ENCODE assay signal across 1 cellular context in the genomic region with DNA sequence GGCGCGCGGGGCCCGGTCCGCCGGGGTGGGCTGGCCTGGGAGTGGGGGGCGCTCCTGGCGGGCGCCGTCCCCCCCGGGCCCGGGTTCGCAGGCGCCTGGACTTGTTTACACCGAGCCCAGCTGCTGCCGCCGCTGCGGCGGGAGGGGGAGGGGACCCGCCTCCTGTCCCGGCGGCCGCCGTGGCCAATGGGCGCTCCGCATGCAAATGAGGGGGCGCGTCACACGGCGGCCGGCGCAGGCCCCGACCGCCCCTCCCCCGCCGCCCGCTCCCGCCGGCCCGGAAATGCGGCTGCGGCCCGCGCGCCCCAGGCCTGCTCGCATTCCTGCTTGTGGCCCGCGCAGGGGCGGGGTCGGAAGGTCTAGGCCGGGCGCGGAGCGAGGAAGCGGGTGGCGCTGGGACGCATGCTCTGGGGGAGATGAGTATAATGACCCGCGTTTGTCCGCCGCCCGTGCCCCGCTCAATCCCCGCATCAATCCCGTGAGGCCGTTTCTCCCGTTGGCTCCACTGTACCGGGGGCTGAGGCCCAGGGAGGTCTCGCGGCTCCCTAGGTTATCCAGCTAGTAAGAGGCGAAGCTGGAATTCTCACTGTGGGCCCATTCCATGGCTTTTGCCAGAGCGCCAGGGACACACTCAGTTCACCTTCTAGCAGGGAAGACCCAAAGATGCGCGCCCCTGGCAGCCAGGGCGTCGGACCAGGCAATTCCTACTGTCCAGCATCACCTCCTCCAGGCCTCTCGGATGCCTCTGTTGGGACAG.
A peak's percentile ranks its signal among the peaks of the same experiment; 100 is the strongest.
TF ChIP-seq lines count a peak whose summit lies in the region.

A gene with protein sequence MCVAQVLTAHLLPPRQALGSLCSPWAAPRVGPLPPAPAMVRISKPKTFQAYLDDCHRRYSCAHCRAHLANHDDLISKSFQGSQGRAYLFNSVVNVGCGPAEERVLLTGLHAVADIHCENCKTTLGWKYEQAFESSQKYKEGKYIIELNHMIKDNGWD (minus strand): TSS at position 109 of the 757 bp plus-strand sequence. CDS start 731 bp downstream, outside the sequence.

TF ChIP-seq in HepG2, 621 proteins besides CTCF, POLR2A, EP300 and RAD21 (continued from another document and continues in another):
- TF ChIP-seq, protein P1, sequence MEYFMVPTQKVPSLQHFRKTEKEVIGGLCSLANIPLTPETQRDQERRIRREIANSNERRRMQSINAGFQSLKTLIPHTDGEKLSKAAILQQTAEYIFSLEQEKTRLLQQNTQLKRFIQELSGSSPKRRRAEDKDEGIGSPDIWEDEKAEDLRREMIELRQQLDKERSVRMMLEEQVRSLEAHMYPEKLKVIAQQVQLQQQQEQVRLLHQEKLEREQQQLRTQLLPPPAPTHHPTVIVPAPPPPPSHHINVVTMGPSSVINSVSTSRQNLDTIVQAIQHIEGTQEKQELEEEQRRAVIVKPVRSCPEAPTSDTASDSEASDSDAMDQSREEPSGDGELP (IDR thresholded peaks at IDR 0.05; ENCODE audit: borderline replicate concordance, low read depth): peak; percentile 96
- TF ChIP-seq, protein P2, sequence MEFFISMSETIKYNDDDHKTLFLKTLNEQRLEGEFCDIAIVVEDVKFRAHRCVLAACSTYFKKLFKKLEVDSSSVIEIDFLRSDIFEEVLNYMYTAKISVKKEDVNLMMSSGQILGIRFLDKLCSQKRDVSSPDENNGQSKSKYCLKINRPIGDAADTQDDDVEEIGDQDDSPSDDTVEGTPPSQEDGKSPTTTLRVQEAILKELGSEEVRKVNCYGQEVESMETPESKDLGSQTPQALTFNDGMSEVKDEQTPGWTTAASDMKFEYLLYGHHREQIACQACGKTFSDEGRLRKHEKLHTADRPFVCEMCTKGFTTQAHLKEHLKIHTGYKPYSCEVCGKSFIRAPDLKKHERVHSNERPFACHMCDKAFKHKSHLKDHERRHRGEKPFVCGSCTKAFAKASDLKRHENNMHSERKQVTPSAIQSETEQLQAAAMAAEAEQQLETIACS (CRISPR knock-in tag; IDR thresholded peaks at IDR 0.05): peak; percentile 83
- TF ChIP-seq TARDBP (CRISPR knock-in tag; IDR thresholded peaks at IDR 0.05): peak; percentile 81
- TF ChIP-seq, protein P3, sequence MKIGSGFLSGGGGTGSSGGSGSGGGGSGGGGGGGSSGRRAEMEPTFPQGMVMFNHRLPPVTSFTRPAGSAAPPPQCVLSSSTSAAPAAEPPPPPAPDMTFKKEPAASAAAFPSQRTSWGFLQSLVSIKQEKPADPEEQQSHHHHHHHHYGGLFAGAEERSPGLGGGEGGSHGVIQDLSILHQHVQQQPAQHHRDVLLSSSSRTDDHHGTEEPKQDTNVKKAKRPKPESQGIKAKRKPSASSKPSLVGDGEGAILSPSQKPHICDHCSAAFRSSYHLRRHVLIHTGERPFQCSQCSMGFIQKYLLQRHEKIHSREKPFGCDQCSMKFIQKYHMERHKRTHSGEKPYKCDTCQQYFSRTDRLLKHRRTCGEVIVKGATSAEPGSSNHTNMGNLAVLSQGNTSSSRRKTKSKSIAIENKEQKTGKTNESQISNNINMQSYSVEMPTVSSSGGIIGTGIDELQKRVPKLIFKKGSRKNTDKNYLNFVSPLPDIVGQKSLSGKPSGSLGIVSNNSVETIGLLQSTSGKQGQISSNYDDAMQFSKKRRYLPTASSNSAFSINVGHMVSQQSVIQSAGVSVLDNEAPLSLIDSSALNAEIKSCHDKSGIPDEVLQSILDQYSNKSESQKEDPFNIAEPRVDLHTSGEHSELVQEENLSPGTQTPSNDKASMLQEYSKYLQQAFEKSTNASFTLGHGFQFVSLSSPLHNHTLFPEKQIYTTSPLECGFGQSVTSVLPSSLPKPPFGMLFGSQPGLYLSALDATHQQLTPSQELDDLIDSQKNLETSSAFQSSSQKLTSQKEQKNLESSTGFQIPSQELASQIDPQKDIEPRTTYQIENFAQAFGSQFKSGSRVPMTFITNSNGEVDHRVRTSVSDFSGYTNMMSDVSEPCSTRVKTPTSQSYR (CRISPR knock-in tag; IDR thresholded peaks at IDR 0.05; ENCODE audit: borderline replicate concordance): peak; percentile 94
- TF ChIP-seq ZNF891 (CRISPR knock-in tag; IDR thresholded peaks at IDR 0.05): peak; percentile 92
- TF ChIP-seq ZNF720 (CRISPR knock-in tag; IDR thresholded peaks at IDR 0.05): no peak
- no peak for TF ChIP-seq SRSF9 (IDR thresholded peaks at IDR 0.05; ENCODE audit: borderline replicate concordance, insufficient read depth, low read depth, low read length, poor library complexity, severe bottlenecking)
- TF ChIP-seq ZNF550 (CRISPR knock-in tag; IDR thresholded peaks at IDR 0.05; ENCODE audit: borderline replicate concordance): peak; percentile 59; the same call in 1 of the 2 replicates
- TF ChIP-seq HNF4G (IDR thresholded peaks at IDR 0.05; ENCODE audit: borderline replicate concordance, low read depth, low read length): peak; percentile 40; the same call in 1 of the 2 replicates
- TF ChIP-seq HNF4G (CRISPR knock-in tag; IDR thresholded peaks at IDR 0.05; ENCODE audit: borderline replicate concordance, low read depth): no peak
- peak; percentile 20; the same call in 1 of the 2 replicates for TF ChIP-seq RXRB (CRISPR knock-in tag; IDR thresholded peaks at IDR 0.05; ENCODE audit: borderline replicate concordance)
- peak; percentile 85 for TF ChIP-seq SP4 (CRISPR knock-in tag; IDR thresholded peaks at IDR 0.05)
- TF ChIP-seq ZNF441 (CRISPR knock-in tag; IDR thresholded peaks at IDR 0.05; ENCODE audit: borderline replicate concordance): peak; percentile 21; the same call in 1 of the 2 replicates
- peak; percentile 89 for TF ChIP-seq KDM2A (CRISPR knock-in tag; IDR thresholded peaks at IDR 0.05; ENCODE audit: borderline replicate concordance, low read depth)
- peak; percentile 79; the same call in 1 of the 2 replicates for TF ChIP-seq ZNF484 (CRISPR knock-in tag; IDR thresholded peaks at IDR 0.05; ENCODE audit: borderline replicate concordance, low read depth)
- TF ChIP-seq, protein P4, sequence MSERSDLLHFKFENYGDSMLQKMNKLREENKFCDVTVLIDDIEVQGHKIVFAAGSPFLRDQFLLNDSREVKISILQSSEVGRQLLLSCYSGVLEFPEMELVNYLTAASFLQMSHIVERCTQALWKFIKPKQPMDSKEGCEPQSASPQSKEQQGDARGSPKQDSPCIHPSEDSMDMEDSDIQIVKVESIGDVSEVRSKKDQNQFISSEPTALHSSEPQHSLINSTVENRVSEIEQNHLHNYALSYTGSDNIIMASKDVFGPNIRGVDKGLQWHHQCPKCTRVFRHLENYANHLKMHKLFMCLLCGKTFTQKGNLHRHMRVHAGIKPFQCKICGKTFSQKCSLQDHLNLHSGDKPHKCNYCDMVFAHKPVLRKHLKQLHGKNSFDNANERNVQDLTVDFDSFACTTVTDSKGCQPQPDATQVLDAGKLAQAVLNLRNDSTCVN (CRISPR knock-in tag; IDR thresholded peaks at IDR 0.05; ENCODE audit: borderline replicate concordance): 0 out of 2 replicates have a peak, but pooled peaks have one; percentile 36
- no peak for TF ChIP-seq ZNF841 (CRISPR knock-in tag; IDR thresholded peaks at IDR 0.05; ENCODE audit: borderline replicate concordance)
- TF ChIP-seq, protein P5, sequence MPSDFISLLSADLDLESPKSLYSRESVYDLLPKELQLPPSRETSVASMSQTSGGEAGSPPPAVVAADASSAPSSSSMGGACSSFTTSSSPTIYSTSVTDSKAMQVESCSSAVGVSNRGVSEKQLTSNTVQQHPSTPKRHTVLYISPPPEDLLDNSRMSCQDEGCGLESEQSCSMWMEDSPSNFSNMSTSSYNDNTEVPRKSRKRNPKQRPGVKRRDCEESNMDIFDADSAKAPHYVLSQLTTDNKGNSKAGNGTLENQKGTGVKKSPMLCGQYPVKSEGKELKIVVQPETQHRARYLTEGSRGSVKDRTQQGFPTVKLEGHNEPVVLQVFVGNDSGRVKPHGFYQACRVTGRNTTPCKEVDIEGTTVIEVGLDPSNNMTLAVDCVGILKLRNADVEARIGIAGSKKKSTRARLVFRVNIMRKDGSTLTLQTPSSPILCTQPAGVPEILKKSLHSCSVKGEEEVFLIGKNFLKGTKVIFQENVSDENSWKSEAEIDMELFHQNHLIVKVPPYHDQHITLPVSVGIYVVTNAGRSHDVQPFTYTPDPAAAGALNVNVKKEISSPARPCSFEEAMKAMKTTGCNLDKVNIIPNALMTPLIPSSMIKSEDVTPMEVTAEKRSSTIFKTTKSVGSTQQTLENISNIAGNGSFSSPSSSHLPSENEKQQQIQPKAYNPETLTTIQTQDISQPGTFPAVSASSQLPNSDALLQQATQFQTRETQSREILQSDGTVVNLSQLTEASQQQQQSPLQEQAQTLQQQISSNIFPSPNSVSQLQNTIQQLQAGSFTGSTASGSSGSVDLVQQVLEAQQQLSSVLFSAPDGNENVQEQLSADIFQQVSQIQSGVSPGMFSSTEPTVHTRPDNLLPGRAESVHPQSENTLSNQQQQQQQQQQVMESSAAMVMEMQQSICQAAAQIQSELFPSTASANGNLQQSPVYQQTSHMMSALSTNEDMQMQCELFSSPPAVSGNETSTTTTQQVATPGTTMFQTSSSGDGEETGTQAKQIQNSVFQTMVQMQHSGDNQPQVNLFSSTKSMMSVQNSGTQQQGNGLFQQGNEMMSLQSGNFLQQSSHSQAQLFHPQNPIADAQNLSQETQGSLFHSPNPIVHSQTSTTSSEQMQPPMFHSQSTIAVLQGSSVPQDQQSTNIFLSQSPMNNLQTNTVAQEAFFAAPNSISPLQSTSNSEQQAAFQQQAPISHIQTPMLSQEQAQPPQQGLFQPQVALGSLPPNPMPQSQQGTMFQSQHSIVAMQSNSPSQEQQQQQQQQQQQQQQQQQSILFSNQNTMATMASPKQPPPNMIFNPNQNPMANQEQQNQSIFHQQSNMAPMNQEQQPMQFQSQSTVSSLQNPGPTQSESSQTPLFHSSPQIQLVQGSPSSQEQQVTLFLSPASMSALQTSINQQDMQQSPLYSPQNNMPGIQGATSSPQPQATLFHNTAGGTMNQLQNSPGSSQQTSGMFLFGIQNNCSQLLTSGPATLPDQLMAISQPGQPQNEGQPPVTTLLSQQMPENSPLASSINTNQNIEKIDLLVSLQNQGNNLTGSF (CRISPR knock-in tag; IDR thresholded peaks at IDR 0.05): 0 out of 2 replicates have a peak, but pooled peaks have one; percentile 38
- TF ChIP-seq, protein P6, sequence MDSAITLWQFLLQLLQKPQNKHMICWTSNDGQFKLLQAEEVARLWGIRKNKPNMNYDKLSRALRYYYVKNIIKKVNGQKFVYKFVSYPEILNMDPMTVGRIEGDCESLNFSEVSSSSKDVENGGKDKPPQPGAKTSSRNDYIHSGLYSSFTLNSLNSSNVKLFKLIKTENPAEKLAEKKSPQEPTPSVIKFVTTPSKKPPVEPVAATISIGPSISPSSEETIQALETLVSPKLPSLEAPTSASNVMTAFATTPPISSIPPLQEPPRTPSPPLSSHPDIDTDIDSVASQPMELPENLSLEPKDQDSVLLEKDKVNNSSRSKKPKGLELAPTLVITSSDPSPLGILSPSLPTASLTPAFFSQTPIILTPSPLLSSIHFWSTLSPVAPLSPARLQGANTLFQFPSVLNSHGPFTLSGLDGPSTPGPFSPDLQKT (CRISPR knock-in tag; IDR thresholded peaks at IDR 0.05; ENCODE audit: borderline replicate concordance): 0 out of 2 replicates have a peak, but pooled peaks have one; percentile 38
- TF ChIP-seq, protein P7, sequence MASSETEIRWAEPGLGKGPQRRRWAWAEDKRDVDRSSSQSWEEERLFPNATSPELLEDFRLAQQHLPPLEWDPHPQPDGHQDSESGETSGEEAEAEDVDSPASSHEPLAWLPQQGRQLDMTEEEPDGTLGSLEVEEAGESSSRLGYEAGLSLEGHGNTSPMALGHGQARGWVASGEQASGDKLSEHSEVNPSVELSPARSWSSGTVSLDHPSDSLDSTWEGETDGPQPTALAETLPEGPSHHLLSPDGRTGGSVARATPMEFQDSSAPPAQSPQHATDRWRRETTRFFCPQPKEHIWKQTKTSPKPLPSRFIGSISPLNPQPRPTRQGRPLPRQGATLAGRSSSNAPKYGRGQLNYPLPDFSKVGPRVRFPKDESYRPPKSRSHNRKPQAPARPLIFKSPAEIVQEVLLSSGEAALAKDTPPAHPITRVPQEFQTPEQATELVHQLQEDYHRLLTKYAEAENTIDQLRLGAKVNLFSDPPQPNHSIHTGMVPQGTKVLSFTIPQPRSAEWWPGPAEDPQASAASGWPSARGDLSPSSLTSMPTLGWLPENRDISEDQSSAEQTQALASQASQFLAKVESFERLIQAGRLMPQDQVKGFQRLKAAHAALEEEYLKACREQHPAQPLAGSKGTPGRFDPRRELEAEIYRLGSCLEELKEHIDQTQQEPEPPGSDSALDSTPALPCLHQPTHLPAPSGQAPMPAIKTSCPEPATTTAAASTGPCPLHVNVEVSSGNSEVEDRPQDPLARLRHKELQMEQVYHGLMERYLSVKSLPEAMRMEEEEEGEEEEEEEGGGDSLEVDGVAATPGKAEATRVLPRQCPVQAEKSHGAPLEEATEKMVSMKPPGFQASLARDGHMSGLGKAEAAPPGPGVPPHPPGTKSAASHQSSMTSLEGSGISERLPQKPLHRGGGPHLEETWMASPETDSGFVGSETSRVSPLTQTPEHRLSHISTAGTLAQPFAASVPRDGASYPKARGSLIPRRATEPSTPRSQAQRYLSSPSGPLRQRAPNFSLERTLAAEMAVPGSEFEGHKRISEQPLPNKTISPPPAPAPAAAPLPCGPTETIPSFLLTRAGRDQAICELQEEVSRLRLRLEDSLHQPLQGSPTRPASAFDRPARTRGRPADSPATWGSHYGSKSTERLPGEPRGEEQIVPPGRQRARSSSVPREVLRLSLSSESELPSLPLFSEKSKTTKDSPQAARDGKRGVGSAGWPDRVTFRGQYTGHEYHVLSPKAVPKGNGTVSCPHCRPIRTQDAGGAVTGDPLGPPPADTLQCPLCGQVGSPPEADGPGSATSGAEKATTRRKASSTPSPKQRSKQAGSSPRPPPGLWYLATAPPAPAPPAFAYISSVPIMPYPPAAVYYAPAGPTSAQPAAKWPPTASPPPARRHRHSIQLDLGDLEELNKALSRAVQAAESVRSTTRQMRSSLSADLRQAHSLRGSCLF (CRISPR knock-in tag; IDR thresholded peaks at IDR 0.05; ENCODE audit: borderline replicate concordance): no peak
- TF ChIP-seq, protein P8, sequence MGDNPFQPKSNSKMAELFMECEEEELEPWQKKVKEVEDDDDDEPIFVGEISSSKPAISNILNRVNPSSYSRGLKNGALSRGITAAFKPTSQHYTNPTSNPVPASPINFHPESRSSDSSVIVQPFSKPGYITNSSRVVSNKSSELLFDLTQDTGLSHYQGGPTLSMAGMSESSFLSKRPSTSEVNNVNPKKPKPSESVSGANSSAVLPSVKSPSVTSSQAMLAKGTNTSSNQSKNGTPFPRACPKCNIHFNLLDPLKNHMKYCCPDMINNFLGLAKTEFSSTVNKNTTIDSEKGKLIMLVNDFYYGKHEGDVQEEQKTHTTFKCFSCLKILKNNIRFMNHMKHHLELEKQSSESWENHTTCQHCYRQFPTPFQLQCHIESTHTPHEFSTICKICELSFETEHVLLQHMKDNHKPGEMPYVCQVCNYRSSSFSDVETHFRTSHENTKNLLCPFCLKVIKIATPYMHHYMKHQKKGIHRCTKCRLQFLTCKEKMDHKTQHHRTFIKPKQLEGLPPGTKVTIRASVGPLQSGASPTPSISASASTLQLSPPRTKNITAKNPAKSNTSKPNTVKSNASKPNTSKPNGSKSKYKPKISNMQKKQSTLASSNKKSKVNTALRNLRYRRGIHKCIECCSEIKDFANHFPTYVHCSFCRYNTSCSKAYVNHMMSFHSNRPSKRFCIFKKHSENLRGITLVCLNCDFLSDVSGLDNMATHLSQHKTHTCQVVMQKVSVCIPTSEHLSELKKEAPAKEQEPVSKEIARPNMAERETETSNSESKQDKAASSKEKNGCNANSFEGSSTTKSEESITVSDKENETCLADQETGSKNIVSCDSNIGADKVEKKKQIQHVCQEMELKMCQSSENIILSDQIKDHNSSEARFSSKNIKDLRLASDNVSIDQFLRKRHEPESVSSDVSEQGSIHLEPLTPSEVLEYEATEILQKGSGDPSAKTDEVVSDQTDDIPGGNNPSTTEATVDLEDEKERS (CRISPR knock-in tag; IDR thresholded peaks at IDR 0.05): 0 out of 2 replicates have a peak, but pooled peaks have one; percentile 18
- TF ChIP-seq ZNF136 (CRISPR knock-in tag; IDR thresholded peaks at IDR 0.05; ENCODE audit: low read depth): no peak
- TF ChIP-seq, protein P9, sequence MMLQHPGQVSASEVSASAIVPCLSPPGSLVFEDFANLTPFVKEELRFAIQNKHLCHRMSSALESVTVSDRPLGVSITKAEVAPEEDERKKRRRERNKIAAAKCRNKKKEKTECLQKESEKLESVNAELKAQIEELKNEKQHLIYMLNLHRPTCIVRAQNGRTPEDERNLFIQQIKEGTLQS (CRISPR knock-in tag; IDR thresholded peaks at IDR 0.05): 0 out of 2 replicates have a peak, but pooled peaks have one; percentile 48
- TF ChIP-seq HIVEP1 (CRISPR knock-in tag; IDR thresholded peaks at IDR 0.05): peak; percentile 71; the same call in 1 of the 2 replicates
